In the genomic region with DNA sequence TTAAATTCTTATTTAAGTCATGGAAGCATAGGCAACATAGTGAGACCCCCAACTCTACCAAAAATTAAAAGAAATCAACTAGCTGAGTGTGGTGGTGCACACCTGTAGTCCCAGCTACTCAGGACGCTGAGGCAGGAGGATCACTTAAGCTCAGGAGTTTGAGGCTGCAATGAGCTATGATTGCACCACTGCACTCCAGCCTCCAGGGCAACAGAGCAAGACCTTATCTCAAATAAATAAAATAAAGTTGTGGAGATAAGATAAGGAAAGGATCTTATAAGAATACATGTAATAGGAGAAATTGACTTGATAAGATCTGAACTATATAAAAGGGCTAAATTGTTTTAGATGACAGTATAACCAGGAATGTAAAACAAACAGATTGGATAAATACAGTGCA, we compare ENCODE assay signal across 2 cellular contexts.
TF ChIP-seq lines count a peak whose summit lies in the region.

No MANE protein-coding gene starts in this region.

TF ChIP-seq in SK-N-SH, 30 proteins besides CTCF, POLR2A, EP300 and RAD21:
- TF ChIP-seq GATA2 (CRISPR knock-in tag; IDR thresholded peaks at IDR 0.05): peak; percentile 33; the same call in 1 of the 2 replicates
- no peak for TF ChIP-seq YY1 (IDR thresholded peaks at IDR 0.05; ENCODE audit: low read depth)
- TF ChIP-seq FOSL2 (IDR thresholded peaks at IDR 0.05; ENCODE audit: borderline replicate concordance, low read depth): no peak
- TF ChIP-seq EZH2phosphoT487 (IDR thresholded peaks at IDR 0.05; ENCODE audit: borderline replicate concordance, low read depth): no peak
- no peak for TF ChIP-seq ELF1 (IDR thresholded peaks at IDR 0.05)
- TF ChIP-seq, protein P1, sequence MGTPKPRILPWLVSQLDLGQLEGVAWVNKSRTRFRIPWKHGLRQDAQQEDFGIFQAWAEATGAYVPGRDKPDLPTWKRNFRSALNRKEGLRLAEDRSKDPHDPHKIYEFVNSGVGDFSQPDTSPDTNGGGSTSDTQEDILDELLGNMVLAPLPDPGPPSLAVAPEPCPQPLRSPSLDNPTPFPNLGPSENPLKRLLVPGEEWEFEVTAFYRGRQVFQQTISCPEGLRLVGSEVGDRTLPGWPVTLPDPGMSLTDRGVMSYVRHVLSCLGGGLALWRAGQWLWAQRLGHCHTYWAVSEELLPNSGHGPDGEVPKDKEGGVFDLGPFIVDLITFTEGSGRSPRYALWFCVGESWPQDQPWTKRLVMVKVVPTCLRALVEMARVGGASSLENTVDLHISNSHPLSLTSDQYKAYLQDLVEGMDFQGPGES (IDR thresholded peaks at IDR 0.05; ENCODE audit: low read depth, low read length): no peak
- no peak for TF ChIP-seq MEF2A (IDR thresholded peaks at IDR 0.05; ENCODE audit: borderline replicate concordance, low read depth)
TF ChIP-seq in SK-N-SH: peak in this region for 1.

TF ChIP-seq in SK-N-SH treated with all-trans-retinoic acid at 6 μM for 48 hours, 23 proteins besides CTCF, POLR2A, EP300 and RAD21:
- TF ChIP-seq ESRRG (CRISPR knock-in tag; IDR thresholded peaks at IDR 0.05) (no peak), ZFP30 (CRISPR knock-in tag; IDR thresholded peaks at IDR 0.05) (no peak)
